ENCODE assay signal across 24 cellular contexts in genomic region chr14:101417434-101417833, GRCh38.
"Had no signal": no experiment of that assay in that cellular context is flagged by ENCODE, and none has a peak within 500 bp of the region (broad histone marks: within the 10 kb centered on the region; RNA-seq: fewer than 3 reads in every experiment).

No MANE protein-coding gene starts in this region.

- H3K4me1 ChIP-seq: colonic mucosa, esophagus muscularis mucosa, esophagus squamous epithelium, foreskin keratinocyte, gastrocnemius medialis, gastroesophageal sphincter, heart left ventricle, heart right ventricle had no signal

- DNase-seq: colonic mucosa; cortex of kidney; dermis blood vessel endothelial cell; dorsolateral prefrontal cortex; effector CD4-positive, alpha-beta T cell; effector CD8-positive, alpha-beta T cell; effector memory CD4-positive, alpha-beta T cell; effector memory CD8-positive, alpha-beta T cell; endodermal cell; erythroblast; esophagus squamous epithelium; foreskin fibroblast; foreskin keratinocyte; foreskin melanocyte; gastrocnemius medialis; glutamatergic neuron; head of caudate nucleus; heart left ventricle; heart right ventricle had no signal

- H3K4me3 ChIP-seq: colonic mucosa, coronary artery, dorsolateral prefrontal cortex, esophagus muscularis mucosa, esophagus squamous epithelium, gastrocnemius medialis, gastroesophageal sphincter, heart left ventricle, heart right ventricle had no signal

- ATAC-seq: effector memory CD8-positive, alpha-beta T cell; esophagus mucosa; foreskin keratinocyte; gastrocnemius medialis; gastroesophageal sphincter; heart left ventricle; heart right ventricle had no signal

- H3K36me3 ChIP-seq: colonic mucosa, esophagus muscularis mucosa, esophagus squamous epithelium, gastrocnemius medialis, gastroesophageal sphincter, heart left ventricle, heart right ventricle had no signal

- H3K9me3 ChIP-seq: colonic mucosa, esophagus squamous epithelium had no signal

- H3K27ac ChIP-seq: colonic mucosa, coronary artery, dorsolateral prefrontal cortex, epithelial cell of prostate, esophagus muscularis mucosa, esophagus squamous epithelium, foreskin keratinocyte, gastrocnemius medialis, gastroesophageal sphincter, heart left ventricle, heart right ventricle had no signal

- H3K27me3 ChIP-seq: colonic mucosa, gastroesophageal sphincter had no signal
